1 cellular context compared by ENCODE assay signal in genomic region chr1:30904962-30905335, GRCh38.
TF ChIP-seq lines count a peak whose summit lies in the region.

No MANE protein-coding gene starts in this region.

TF ChIP-seq in SK-N-SH, 30 proteins besides CTCF, POLR2A, EP300 and RAD21 (continued from another document):
- TF ChIP-seq PBX3 (IDR thresholded peaks at IDR 0.05) (no peak), POLR2AphosphoS5 (IDR thresholded peaks at IDR 0.05; ENCODE audit: low read depth, low read length) (no peak), GABPA (IDR thresholded peaks at IDR 0.05; ENCODE audit: low read depth) (no peak), CHD2 (IDR thresholded peaks at IDR 0.05; ENCODE audit: low read length, partially characterized antibody) (no peak), RCOR1 (IDR thresholded peaks at IDR 0.05; ENCODE audit: low read length) (no peak)
- TF ChIP-seq, protein P1, sequence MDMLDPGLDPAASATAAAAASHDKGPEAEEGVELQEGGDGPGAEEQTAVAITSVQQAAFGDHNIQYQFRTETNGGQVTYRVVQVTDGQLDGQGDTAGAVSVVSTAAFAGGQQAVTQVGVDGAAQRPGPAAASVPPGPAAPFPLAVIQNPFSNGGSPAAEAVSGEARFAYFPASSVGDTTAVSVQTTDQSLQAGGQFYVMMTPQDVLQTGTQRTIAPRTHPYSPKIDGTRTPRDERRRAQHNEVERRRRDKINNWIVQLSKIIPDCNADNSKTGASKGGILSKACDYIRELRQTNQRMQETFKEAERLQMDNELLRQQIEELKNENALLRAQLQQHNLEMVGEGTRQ (IDR thresholded peaks at IDR 0.05; ENCODE audit: borderline replicate concordance, low read depth, low read length): no peak
TF ChIP-seq in SK-N-SH: peak in this region for 0.
